1 cellular context compared by ENCODE assay signal in the genomic region with DNA sequence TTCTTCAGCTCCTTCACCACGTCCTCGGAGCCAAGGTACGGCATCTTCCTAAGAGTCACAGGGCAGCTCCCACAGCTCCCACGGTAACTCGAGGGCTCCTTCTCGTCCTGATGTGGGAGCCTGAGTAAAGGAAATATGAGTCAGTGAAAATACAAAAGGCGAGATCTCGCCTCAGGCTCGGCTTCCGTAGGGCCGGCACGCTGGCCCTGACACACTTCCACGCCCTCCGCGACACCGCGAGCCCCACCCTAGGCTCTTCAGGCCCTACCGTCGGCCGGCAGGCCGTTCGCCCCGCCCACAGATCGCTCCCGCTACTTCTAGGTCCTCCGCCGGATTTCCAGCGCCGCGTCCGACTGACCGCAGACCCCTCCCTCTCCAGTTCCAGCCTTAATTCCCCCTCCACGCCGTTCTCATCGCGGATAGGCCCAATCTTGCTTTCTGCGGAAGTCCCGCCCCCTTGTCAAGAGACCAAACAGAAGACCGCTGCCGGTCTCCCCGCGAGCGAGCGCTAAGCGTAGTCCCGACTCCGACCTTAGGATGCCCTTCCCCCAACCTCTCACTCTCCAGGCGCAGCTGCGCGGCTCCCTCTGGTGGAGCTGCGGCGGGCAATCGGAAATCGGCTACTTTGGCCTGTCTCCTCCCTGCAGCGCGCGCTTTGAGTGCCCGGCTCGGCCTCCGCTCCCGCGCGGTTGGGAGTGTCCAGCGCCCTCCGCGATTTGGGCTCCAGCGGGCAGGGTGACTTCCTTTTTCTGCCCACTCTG.
TF ChIP-seq lines count a peak whose summit lies in the region.

A gene (minus strand): TSS at position 126 of the 761 bp plus-strand sequence. CDS start 82 bp downstream, at position 44.
A gene (plus strand): TSS at position 653 of the 761 bp plus-strand sequence. CDS start 261 bp downstream, outside the sequence.

TF ChIP-seq in HepG2, 621 proteins besides CTCF, POLR2A, EP300 and RAD21 (continued from another document and continues in another):
- TF ChIP-seq, protein P1, sequence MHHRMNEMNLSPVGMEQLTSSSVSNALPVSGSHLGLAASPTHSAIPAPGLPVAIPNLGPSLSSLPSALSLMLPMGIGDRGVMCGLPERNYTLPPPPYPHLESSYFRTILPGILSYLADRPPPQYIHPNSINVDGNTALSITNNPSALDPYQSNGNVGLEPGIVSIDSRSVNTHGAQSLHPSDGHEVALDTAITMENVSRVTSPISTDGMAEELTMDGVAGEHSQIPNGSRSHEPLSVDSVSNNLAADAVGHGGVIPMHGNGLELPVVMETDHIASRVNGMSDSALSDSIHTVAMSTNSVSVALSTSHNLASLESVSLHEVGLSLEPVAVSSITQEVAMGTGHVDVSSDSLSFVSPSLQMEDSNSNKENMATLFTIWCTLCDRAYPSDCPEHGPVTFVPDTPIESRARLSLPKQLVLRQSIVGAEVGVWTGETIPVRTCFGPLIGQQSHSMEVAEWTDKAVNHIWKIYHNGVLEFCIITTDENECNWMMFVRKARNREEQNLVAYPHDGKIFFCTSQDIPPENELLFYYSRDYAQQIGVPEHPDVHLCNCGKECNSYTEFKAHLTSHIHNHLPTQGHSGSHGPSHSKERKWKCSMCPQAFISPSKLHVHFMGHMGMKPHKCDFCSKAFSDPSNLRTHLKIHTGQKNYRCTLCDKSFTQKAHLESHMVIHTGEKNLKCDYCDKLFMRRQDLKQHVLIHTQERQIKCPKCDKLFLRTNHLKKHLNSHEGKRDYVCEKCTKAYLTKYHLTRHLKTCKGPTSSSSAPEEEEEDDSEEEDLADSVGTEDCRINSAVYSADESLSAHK (CRISPR knock-in tag; IDR thresholded peaks at IDR 0.05; ENCODE audit: borderline replicate concordance): no peak
- TF ChIP-seq, protein P2, sequence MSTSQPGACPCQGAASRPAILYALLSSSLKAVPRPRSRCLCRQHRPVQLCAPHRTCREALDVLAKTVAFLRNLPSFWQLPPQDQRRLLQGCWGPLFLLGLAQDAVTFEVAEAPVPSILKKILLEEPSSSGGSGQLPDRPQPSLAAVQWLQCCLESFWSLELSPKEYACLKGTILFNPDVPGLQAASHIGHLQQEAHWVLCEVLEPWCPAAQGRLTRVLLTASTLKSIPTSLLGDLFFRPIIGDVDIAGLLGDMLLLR (CRISPR knock-in tag; IDR thresholded peaks at IDR 0.05): peak; percentile 73; the same call in 1 of the 2 replicates
- peak; percentile 70 for TF ChIP-seq HCFC1 (IDR thresholded peaks at IDR 0.05; ENCODE audit: low read depth, low read length)
- no peak for TF ChIP-seq ZNF773 (CRISPR knock-in tag; IDR thresholded peaks at IDR 0.05; ENCODE audit: borderline replicate concordance)
- TF ChIP-seq JUN (CRISPR knock-in tag; IDR thresholded peaks at IDR 0.05): no peak
- TF ChIP-seq SRY (CRISPR knock-in tag; IDR thresholded peaks at IDR 0.05): no peak
- TF ChIP-seq, protein P3, sequence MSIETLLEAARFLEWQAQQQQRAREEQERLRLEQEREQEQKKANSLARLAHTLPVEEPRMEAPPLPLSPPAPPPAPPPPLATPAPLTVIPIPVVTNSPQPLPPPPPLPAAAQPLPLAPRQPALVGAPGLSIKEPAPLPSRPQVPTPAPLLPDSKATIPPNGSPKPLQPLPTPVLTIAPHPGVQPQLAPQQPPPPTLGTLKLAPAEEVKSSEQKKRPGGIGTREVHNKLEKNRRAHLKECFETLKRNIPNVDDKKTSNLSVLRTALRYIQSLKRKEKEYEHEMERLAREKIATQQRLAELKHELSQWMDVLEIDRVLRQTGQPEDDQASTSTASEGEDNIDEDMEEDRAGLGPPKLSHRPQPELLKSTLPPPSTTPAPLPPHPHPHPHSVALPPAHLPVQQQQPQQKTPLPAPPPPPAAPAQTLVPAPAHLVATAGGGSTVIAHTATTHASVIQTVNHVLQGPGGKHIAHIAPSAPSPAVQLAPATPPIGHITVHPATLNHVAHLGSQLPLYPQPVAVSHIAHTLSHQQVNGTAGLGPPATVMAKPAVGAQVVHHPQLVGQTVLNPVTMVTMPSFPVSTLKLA (IDR thresholded peaks at IDR 0.05): peak; percentile 50
- TF ChIP-seq KLF6 (CRISPR knock-in tag; IDR thresholded peaks at IDR 0.05): peak; percentile 71; the same call in 1 of the 2 replicates
- peak; percentile 58 for TF ChIP-seq FOSL2 (CRISPR knock-in tag; IDR thresholded peaks at IDR 0.05)
- TF ChIP-seq TGIF2 (CRISPR knock-in tag; IDR thresholded peaks at IDR 0.05): peak; percentile 77
- TF ChIP-seq POGZ (CRISPR knock-in tag; IDR thresholded peaks at IDR 0.05): peak; percentile 82
- no peak for TF ChIP-seq JUNB (CRISPR knock-in tag; IDR thresholded peaks at IDR 0.05; ENCODE audit: borderline replicate concordance)
- TF ChIP-seq ATM (IDR thresholded peaks at IDR 0.05; ENCODE audit: borderline replicate concordance): no peak
- TF ChIP-seq ZNF235 (CRISPR knock-in tag; IDR thresholded peaks at IDR 0.05; ENCODE audit: borderline replicate concordance): 0 out of 2 replicates have a peak, but pooled peaks have one; percentile 23
- TF ChIP-seq, protein P4, sequence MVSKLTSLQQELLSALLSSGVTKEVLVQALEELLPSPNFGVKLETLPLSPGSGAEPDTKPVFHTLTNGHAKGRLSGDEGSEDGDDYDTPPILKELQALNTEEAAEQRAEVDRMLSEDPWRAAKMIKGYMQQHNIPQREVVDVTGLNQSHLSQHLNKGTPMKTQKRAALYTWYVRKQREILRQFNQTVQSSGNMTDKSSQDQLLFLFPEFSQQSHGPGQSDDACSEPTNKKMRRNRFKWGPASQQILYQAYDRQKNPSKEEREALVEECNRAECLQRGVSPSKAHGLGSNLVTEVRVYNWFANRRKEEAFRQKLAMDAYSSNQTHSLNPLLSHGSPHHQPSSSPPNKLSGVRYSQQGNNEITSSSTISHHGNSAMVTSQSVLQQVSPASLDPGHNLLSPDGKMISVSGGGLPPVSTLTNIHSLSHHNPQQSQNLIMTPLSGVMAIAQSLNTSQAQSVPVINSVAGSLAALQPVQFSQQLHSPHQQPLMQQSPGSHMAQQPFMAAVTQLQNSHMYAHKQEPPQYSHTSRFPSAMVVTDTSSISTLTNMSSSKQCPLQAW (CRISPR knock-in tag; IDR thresholded peaks at IDR 0.05): peak; percentile 97
- TF ChIP-seq KDM2A (CRISPR knock-in tag; IDR thresholded peaks at IDR 0.05; ENCODE audit: borderline replicate concordance, low read depth): peak; percentile 96
- 0 out of 2 replicates have a peak, but pooled peaks have one; percentile 40 for TF ChIP-seq ZNF761 (CRISPR knock-in tag; conservative IDR thresholded peaks at IDR 0.05)
- TF ChIP-seq, protein P5, sequence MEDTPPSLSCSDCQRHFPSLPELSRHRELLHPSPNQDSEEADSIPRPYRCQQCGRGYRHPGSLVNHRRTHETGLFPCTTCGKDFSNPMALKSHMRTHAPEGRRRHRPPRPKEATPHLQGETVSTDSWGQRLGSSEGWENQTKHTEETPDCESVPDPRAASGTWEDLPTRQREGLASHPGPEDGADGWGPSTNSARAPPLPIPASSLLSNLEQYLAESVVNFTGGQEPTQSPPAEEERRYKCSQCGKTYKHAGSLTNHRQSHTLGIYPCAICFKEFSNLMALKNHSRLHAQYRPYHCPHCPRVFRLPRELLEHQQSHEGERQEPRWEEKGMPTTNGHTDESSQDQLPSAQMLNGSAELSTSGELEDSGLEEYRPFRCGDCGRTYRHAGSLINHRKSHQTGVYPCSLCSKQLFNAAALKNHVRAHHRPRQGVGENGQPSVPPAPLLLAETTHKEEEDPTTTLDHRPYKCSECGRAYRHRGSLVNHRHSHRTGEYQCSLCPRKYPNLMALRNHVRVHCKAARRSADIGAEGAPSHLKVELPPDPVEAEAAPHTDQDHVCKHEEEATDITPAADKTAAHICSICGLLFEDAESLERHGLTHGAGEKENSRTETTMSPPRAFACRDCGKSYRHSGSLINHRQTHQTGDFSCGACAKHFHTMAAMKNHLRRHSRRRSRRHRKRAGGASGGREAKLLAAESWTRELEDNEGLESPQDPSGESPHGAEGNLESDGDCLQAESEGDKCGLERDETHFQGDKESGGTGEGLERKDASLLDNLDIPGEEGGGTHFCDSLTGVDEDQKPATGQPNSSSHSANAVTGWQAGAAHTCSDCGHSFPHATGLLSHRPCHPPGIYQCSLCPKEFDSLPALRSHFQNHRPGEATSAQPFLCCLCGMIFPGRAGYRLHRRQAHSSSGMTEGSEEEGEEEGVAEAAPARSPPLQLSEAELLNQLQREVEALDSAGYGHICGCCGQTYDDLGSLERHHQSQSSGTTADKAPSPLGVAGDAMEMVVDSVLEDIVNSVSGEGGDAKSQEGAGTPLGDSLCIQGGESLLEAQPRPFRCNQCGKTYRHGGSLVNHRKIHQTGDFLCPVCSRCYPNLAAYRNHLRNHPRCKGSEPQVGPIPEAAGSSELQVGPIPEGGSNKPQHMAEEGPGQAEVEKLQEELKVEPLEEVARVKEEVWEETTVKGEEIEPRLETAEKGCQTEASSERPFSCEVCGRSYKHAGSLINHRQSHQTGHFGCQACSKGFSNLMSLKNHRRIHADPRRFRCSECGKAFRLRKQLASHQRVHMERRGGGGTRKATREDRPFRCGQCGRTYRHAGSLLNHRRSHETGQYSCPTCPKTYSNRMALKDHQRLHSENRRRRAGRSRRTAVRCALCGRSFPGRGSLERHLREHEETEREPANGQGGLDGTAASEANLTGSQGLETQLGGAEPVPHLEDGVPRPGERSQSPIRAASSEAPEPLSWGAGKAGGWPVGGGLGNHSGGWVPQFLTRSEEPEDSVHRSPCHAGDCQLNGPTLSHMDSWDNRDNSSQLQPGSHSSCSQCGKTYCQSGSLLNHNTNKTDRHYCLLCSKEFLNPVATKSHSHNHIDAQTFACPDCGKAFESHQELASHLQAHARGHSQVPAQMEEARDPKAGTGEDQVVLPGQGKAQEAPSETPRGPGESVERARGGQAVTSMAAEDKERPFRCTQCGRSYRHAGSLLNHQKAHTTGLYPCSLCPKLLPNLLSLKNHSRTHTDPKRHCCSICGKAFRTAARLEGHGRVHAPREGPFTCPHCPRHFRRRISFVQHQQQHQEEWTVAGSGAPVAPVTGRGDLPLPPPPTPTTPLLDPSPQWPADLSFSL (CRISPR knock-in tag; IDR thresholded peaks at IDR 0.05): no peak
- TF ChIP-seq ZNF510 (CRISPR knock-in tag; IDR thresholded peaks at IDR 0.05; ENCODE audit: low read depth): no peak
- TF ChIP-seq REPIN1 (CRISPR knock-in tag; IDR thresholded peaks at IDR 0.05; ENCODE audit: borderline replicate concordance, low read depth): peak; percentile 86
- TF ChIP-seq, protein P6, sequence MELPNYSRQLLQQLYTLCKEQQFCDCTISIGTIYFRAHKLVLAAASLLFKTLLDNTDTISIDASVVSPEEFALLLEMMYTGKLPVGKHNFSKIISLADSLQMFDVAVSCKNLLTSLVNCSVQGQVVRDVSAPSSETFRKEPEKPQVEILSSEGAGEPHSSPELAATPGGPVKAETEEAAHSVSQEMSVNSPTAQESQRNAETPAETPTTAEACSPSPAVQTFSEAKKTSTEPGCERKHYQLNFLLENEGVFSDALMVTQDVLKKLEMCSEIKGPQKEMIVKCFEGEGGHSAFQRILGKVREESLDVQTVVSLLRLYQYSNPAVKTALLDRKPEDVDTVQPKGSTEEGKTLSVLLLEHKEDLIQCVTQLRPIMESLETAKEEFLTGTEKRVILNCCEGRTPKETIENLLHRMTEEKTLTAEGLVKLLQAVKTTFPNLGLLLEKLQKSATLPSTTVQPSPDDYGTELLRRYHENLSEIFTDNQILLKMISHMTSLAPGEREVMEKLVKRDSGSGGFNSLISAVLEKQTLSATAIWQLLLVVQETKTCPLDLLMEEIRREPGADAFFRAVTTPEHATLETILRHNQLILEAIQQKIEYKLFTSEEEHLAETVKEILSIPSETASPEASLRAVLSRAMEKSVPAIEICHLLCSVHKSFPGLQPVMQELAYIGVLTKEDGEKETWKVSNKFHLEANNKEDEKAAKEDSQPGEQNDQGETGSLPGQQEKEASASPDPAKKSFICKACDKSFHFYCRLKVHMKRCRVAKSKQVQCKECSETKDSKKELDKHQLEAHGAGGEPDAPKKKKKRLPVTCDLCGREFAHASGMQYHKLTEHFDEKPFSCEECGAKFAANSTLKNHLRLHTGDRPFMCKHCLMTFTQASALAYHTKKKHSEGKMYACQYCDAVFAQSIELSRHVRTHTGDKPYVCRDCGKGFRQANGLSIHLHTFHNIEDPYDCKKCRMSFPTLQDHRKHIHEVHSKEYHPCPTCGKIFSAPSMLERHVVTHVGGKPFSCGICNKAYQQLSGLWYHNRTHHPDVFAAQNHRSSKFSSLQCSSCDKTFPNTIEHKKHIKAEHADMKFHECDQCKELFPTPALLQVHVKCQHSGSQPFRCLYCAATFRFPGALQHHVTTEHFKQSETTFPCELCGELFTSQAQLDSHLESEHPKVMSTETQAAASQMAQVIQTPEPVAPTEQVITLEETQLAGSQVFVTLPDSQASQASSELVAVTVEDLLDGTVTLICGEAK (IDR thresholded peaks at IDR 0.05): no peak
- TF ChIP-seq, protein P6 (CRISPR knock-in tag; IDR thresholded peaks at IDR 0.05): peak; percentile 52
- TF ChIP-seq HDAC1 (CRISPR knock-in tag; IDR thresholded peaks at IDR 0.05): peak; percentile 99
- TF ChIP-seq RNF2 (conservative IDR thresholded peaks at IDR 0.05; ENCODE audit: low read depth): 0 out of 2 replicates have a peak, but pooled peaks have one; percentile 31
- peak; percentile 66; the same call in 1 of the 2 replicates for TF ChIP-seq ZNF747 (CRISPR knock-in tag; IDR thresholded peaks at IDR 0.05; ENCODE audit: borderline replicate concordance)
- TF ChIP-seq ZNF224 (CRISPR knock-in tag; IDR thresholded peaks at IDR 0.05): no peak; the same call in 1 of the 2 replicates
- no peak for TF ChIP-seq ZNF780A (CRISPR knock-in tag; IDR thresholded peaks at IDR 0.05)
- peak; percentile 75; the same call in 1 of the 2 replicates for TF ChIP-seq ZNF317 (CRISPR knock-in tag; IDR thresholded peaks at IDR 0.05)
- TF ChIP-seq IKZF4 (CRISPR knock-in tag; IDR thresholded peaks at IDR 0.05; ENCODE audit: borderline replicate concordance, low read depth, not compliant biosample characterization): no peak
- TF ChIP-seq HNRNPK (IDR thresholded peaks at IDR 0.05; ENCODE audit: low read depth, low read length, poor library complexity, severe bottlenecking): peak; percentile 41
- peak; percentile 72 for TF ChIP-seq POLR2AphosphoS5 (IDR thresholded peaks at IDR 0.05; ENCODE audit: low read depth, low read length)
- peak; percentile 92 for TF ChIP-seq THAP11 (CRISPR knock-in tag; IDR thresholded peaks at IDR 0.05)
